2 cellular contexts compared by ENCODE assay signal in genomic region chr7:22474645-22475044, GRCh38.
A peak's percentile ranks its signal among the peaks of the same experiment; 100 is the strongest.
TF ChIP-seq lines count a peak whose summit lies in the region.

No MANE protein-coding gene starts in this region.

TF ChIP-seq in SK-N-SH, 30 proteins besides CTCF, POLR2A, EP300 and RAD21 (continued from another document):
- TF ChIP-seq, protein P1, sequence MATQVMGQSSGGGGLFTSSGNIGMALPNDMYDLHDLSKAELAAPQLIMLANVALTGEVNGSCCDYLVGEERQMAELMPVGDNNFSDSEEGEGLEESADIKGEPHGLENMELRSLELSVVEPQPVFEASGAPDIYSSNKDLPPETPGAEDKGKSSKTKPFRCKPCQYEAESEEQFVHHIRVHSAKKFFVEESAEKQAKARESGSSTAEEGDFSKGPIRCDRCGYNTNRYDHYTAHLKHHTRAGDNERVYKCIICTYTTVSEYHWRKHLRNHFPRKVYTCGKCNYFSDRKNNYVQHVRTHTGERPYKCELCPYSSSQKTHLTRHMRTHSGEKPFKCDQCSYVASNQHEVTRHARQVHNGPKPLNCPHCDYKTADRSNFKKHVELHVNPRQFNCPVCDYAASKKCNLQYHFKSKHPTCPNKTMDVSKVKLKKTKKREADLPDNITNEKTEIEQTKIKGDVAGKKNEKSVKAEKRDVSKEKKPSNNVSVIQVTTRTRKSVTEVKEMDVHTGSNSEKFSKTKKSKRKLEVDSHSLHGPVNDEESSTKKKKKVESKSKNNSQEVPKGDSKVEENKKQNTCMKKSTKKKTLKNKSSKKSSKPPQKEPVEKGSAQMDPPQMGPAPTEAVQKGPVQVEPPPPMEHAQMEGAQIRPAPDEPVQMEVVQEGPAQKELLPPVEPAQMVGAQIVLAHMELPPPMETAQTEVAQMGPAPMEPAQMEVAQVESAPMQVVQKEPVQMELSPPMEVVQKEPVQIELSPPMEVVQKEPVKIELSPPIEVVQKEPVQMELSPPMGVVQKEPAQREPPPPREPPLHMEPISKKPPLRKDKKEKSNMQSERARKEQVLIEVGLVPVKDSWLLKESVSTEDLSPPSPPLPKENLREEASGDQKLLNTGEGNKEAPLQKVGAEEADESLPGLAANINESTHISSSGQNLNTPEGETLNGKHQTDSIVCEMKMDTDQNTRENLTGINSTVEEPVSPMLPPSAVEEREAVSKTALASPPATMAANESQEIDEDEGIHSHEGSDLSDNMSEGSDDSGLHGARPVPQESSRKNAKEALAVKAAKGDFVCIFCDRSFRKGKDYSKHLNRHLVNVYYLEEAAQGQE (IDR thresholded peaks at IDR 0.05; ENCODE audit: low read depth, low read length) = peak; percentile 84
- TF ChIP-seq GABPA (IDR thresholded peaks at IDR 0.05; ENCODE audit: low read depth) (no peak), IRF3 (IDR thresholded peaks at IDR 0.05; ENCODE audit: low read depth, low read length) (no peak), ELF1 (IDR thresholded peaks at IDR 0.05) (no peak), TCF12 (IDR thresholded peaks at IDR 0.05) (no peak)

TF ChIP-seq in SK-N-SH treated with all-trans-retinoic acid at 6 μM for 48 hours, 23 proteins besides CTCF, POLR2A, EP300 and RAD21 (continued from another document):
- no peak for TF ChIP-seq CREB5 (CRISPR knock-in tag; IDR thresholded peaks at IDR 0.05; ENCODE audit: low read depth)
TF ChIP-seq in SK-N-SH treated with all-trans-retinoic acid at 6 μM for 48 hours: peak in this region for 0.
